16 cellular contexts compared by ENCODE assay signal in the genomic region with DNA sequence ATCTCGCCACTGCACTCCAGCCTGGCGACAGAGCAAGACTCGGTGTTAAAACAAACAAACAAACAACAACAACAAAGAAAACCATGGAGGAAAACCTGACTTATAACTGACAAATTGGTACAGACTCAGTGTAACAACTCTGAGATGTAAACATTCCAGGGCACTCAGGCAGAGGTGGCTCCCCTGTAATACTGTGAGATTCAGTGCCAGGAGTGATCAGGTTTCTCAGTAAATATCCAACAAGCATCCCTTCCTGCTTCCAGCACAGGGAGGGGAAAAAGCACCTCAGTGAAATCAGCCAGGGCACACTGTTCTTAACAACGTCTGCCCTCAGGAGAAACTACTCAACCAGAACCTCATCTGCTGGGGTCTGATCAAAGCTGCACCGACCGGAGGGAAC. TPM values are rescaled to one million over a fixed set of nuclear protein-coding genes. Genes with fewer than 3 reads are reported as not detected.
DNase-seq lines count a peak whose midpoint lies in the region; ATAC-seq and TF ChIP-seq lines count a peak whose summit lies in the region.
"Had no signal": no experiment of that assay in that cellular context is flagged by ENCODE, and none has a peak within 500 bp of the region (broad histone marks: within the 10 kb centered on the region; RNA-seq: fewer than 3 reads in every experiment).

No MANE protein-coding gene starts in this region.

- WGBS in H9 (ENCODE audit: extremely low coverage, insufficient read length, low lambda C conversion rate), result no CpG with 5 or more reads among the region's 6 CpGs

- no peak overlapping the region for H2BK15ac ChIP-seq in H9 (ENCODE audit: low read depth, low read length)

- H3K9me3 Mint-ChIP-seq in CD4-positive, alpha-beta T cell, result no peaks in the 10 kb centered on the region
- H3K9me3 Mint-ChIP-seq in H9, result peaks cover 0 to under 1% of the 10 kb centered on the region in 2 experiments; a peak in 1 of 5 replicates
- H3K9me3 Mint-ChIP-seq in nephron, result peaks cover 8% of the 10 kb centered on the region
- peaks cover under 1% of the 10 kb centered on the region for H3K9me3 Mint-ChIP-seq in chondrocyte (ENCODE audit: low read depth)
- H3K9me3 Mint-ChIP-seq: activated CD4-positive, alpha-beta memory T cell treated with anti-CD3 and anti-CD28 coated beads for 36 hours; activated T-cell treated with anti-CD3 and anti-CD28 coated beads, Interleukin-2, amount 50 U/mL, for 24 hours had no signal

- no peaks in the 10 kb centered on the region for H3K27me3 Mint-ChIP-seq in CD4-positive, alpha-beta T cell
- H3K27me3 Mint-ChIP-seq in H9 (ENCODE audit: low read depth) (no peaks in the 10 kb centered on the region), T-helper 17 cell (no peaks in the 10 kb centered on the region), nephron (ENCODE audit: low read depth) (no peaks in the 10 kb centered on the region), chondrocyte (ENCODE audit: low read depth) (no peaks in the 10 kb centered on the region)
- H3K27me3 Mint-ChIP-seq: activated CD4-positive, alpha-beta memory T cell treated with anti-CD3 and anti-CD28 coated beads for 36 hours; activated naive CD8-positive, alpha-beta T cell; activated T-cell treated with anti-CD3 and anti-CD28 coated beads, Interleukin-2, amount 50 U/mL, for 24 hours; brain had no signal

- intact Hi-C loops in CD4-positive, alpha-beta T cell (cut with DNase I, micrococcal nuclease), result no loop called here

- H3K4me1 ChIP-seq in H9 (ENCODE audit: insufficient read depth, low read length), result no peaks in the 10 kb centered on the region

- no peak overlapping the region for H4K5ac ChIP-seq in H9 (ENCODE audit: insufficient read length, low read depth, low read length)

- H3K23me2 ChIP-seq in H9 (ENCODE audit: insufficient read length, low read depth, low read length, poor library complexity, severe bottlenecking), result no peaks in the 10 kb centered on the region

- no peak overlapping the region for H3K4ac ChIP-seq in H9 (ENCODE audit: low read depth, low read length)

- no peak overlapping the region for H3K56ac ChIP-seq in H9 (ENCODE audit: insufficient read length, low read depth, low read length)

- no peak overlapping the region for H2BK5ac ChIP-seq in H9 (ENCODE audit: insufficient read length, low read length)

- H3K23ac ChIP-seq in H9 (ENCODE audit: insufficient read length, low read depth, low read length), result no peak overlapping the region

- no peak overlapping the region for H3K4me3 Mint-ChIP-seq in CD4-positive, alpha-beta T cell
- no peak overlapping the region for H3K4me3 Mint-ChIP-seq in H9
- H3K4me3 Mint-ChIP-seq in T-helper 17 cell, result no peak overlapping the region
- H3K4me3 Mint-ChIP-seq in nephron, result no peak overlapping the region
- H3K4me3 Mint-ChIP-seq in chondrocyte (ENCODE audit: unreplicated experiment), result no peak overlapping the region
- H3K4me3 Mint-ChIP-seq: activated CD4-positive, alpha-beta memory T cell treated with anti-CD3 and anti-CD28 coated beads for 36 hours; activated naive CD8-positive, alpha-beta T cell; activated T-cell treated with anti-CD3 and anti-CD28 coated beads, Interleukin-2, amount 50 U/mL, for 24 hours had no signal

- H3K27ac ChIP-seq in CD4-positive, alpha-beta T cell (ENCODE audit: low read depth, low read length), result no peak overlapping the region
- H3K27ac ChIP-seq in H9 (ENCODE audit: insufficient read length, low read depth, low read length), result no peak overlapping the region

- H3K79me2 ChIP-seq in H9 (ENCODE audit: insufficient read depth, low read length), result no peaks in the 10 kb centered on the region

- CTCF ChIA-PET in CD4-positive, alpha-beta T cell (lab: Charles Lee), result no interaction called here

- H2AK5ac ChIP-seq in H9 (ENCODE audit: insufficient read length, low read length), result no peak overlapping the region

- no peaks in the 10 kb centered on the region for H4K20me1 ChIP-seq in H9 (ENCODE audit: control insufficient read depth, insufficient read depth, insufficient read length)

- no peak for DNase-seq in CD4-positive, alpha-beta T cell
- DNase-seq in H9 (no peak), T-helper 17 cell (no peak), middle frontal gyrus (ENCODE audit: extremely low spot score, low spot score) (no peak), AG08395 (ENCODE audit: low spot score) (no peak), chondrocyte (ENCODE audit: low spot score) (no peak)
- DNase-seq: activated CD4-positive, alpha-beta memory T cell treated with anti-CD3 and anti-CD28 coated beads for 36 hours; activated T-cell treated with anti-CD3 and anti-CD28 coated beads, Interleukin-2, amount 50 U/mL, for 24 hours; HCEC 1CT; NCI-H187; SW 1271 had no signal

- no peak overlapping the region for H3K9ac ChIP-seq in H9 (ENCODE audit: extremely low read depth, insufficient read length, low read length)

- no peaks in the 10 kb centered on the region for H3K79me1 ChIP-seq in H9 (ENCODE audit: insufficient read depth, low read depth, low read length, poor library complexity, severe bottlenecking)

- POLR2A ChIA-PET in CD4-positive, alpha-beta T cell (lab: Charles Lee), result no interaction called here

- H3K9me3 ChIP-seq in CD4-positive, alpha-beta T cell (ENCODE audit: control insufficient read depth, low read length), result no peaks in the 10 kb centered on the region
- H3K9me3 ChIP-seq in H9 (ENCODE audit: control insufficient read depth, low read depth, low read length), result no peaks in the 10 kb centered on the region
- H3K9me3 ChIP-seq in T-helper 17 cell (ENCODE audit: control insufficient read depth, low read length, poor library complexity, severe bottlenecking), result no peaks in the 10 kb centered on the region

- H2BK12ac ChIP-seq in H9 (ENCODE audit: insufficient read length, low read depth, low read length), result no peak overlapping the region

- peak overlapping the region; percentile 8; the same call in 1 of the 2 replicates for H3K14ac ChIP-seq in H9 (ENCODE audit: insufficient read depth, low read length)

- H3K4me2 ChIP-seq in H9 (ENCODE audit: insufficient read depth, insufficient read length, low read length), result no peak overlapping the region
- H3K4me2 ChIP-seq: smooth muscle cell had no signal

- H2BK120ac ChIP-seq in H9 (ENCODE audit: low read depth, low read length, poor library complexity, severe bottlenecking), result no peak overlapping the region

- no peak overlapping the region for H4K8ac ChIP-seq in H9 (replicated peaks; ENCODE audit: insufficient read length, low read depth, low read length)

- no peak overlapping the region for H3T11ph ChIP-seq in H9 (ENCODE audit: low read length)

- H4K91ac ChIP-seq in H9 (ENCODE audit: insufficient read length, low read depth, low read length), result no peak overlapping the region

- H3K27ac Mint-ChIP-seq in CD4-positive, alpha-beta T cell, result peak overlapping the region; percentile 25
- H3K27ac Mint-ChIP-seq in H9, result 0 out of 7 replicates have a peak overlapping the region, but pooled peaks of 2 of the 3 experiments have one; percentile 0 to 31
- peak overlapping the region; percentile 79 for H3K27ac Mint-ChIP-seq in T-helper 17 cell
- H3K27ac Mint-ChIP-seq in nephron, result peak overlapping the region; percentile 26 to 98 (median 57)
- H3K27ac Mint-ChIP-seq in chondrocyte (ENCODE audit: unreplicated experiment), result no peak overlapping the region
- H3K27ac Mint-ChIP-seq: activated CD4-positive, alpha-beta memory T cell treated with anti-CD3 and anti-CD28 coated beads for 36 hours had no signal

- H2BK20ac ChIP-seq in H9 (ENCODE audit: low read depth, low read length, poor library complexity, severe bottlenecking), result no peak overlapping the region

- peaks cover 16% of the 10 kb centered on the region for H3K4me1 Mint-ChIP-seq in CD4-positive, alpha-beta T cell (ENCODE audit: low read depth)
- H3K4me1 Mint-ChIP-seq in H9 (peaks cover 3 to 7% of the 10 kb centered on the region in 2 experiments), T-helper 17 cell (peaks cover 30% of the 10 kb centered on the region), nephron (peaks cover 31% of the 10 kb centered on the region), chondrocyte (ENCODE audit: low read depth) (peaks cover 32% of the 10 kb centered on the region)

- H3K18ac ChIP-seq in H9 (ENCODE audit: insufficient read length, low read depth, low read length), result no peak overlapping the region

- no peaks in the 10 kb centered on the region for H3K27me3 ChIP-seq in CD4-positive, alpha-beta T cell (ENCODE audit: control insufficient read depth, insufficient read depth, low read length)
- no peaks in the 10 kb centered on the region for H3K27me3 ChIP-seq in H9 (ENCODE audit: insufficient read depth, low read length)

- no peak overlapping the region for H2AFZ ChIP-seq in H9 (ENCODE audit: low read length)

- no peak for TF ChIP-seq CTCF in CD4-positive, alpha-beta T cell (IDR thresholded peaks at IDR 0.05)
- TF ChIP-seq CTCF in H9 (conservative IDR thresholded peaks at IDR 0.05) (no peak), nephron (IDR thresholded peaks at IDR 0.05; ENCODE audit: unreplicated experiment in 3 of 3) (no peak), chondrocyte (IDR thresholded peaks at IDR 0.05) (no peak)

- ATAC-seq in CD4-positive, alpha-beta T cell (ENCODE audit: poor library complexity), result no peak
- ATAC-seq in T-helper 17 cell, result no peak
- ATAC-seq in HG03159 (IDR thresholded peaks at IDR 0.05; ENCODE audit: unreplicated experiment), result no peak

- H3K36me3 Mint-ChIP-seq in CD4-positive, alpha-beta T cell (ENCODE audit: low read depth), result peaks cover 80% of the 10 kb centered on the region
- H3K36me3 Mint-ChIP-seq in H9 (ENCODE audit: insufficient read depth in 1 of 3, low read depth in 3 of 3) (peaks cover under 1 to 12% (median 12%) of the 10 kb centered on the region in 3 experiments; a peak in 4 of 7 replicates), T-helper 17 cell (ENCODE audit: low read depth) (peaks cover 13% of the 10 kb centered on the region), nephron (ENCODE audit: low read depth) (peaks cover 56% of the 10 kb centered on the region), chondrocyte (ENCODE audit: low read depth) (peaks cover 11% of the 10 kb centered on the region)

RNA-seq across cellular contexts. Expression of a gene that starts 52.4 kb away (rescaled TPM):
- total RNA-seq in CD4-positive, alpha-beta T cell, result 10 to 100 TPM; 79.2 to 83.8 TPM
- total RNA-seq in H9 (2021) (25.6 and 26.3 TPM in 2 replicates), T-helper 17 cell (100 to 1,000 TPM in 1 of 2 donors, 10 to 100 TPM in 1; 64.8 to 102 TPM), chondrocyte (95.4 to 104 TPM (median 99.0 TPM) in 3 replicates)
